21 cellular contexts compared by ENCODE assay signal in genomic region chr14:68082698-68083291, GRCh38.
"Had no signal": no experiment of that assay in that cellular context is flagged by ENCODE, and none has a peak within 500 bp of the region (broad histone marks: within the 10 kb centered on the region; RNA-seq: fewer than 3 reads in every experiment).

No MANE protein-coding gene starts in this region.

- H3K9me3 Mint-ChIP-seq: activated naive CD4-positive, alpha-beta T cell treated with anti-CD3 and anti-CD28 coated beads, Interleukin-2, amount 50 U/mL, for 24 hours; activated T-cell treated with anti-CD3 and anti-CD28 coated beads, Interleukin-2, amount 50 U/mL, for 72 hours; natural killer cell treated with Interleukin-12 subunit alpha and Interleukin-12 subunit beta and Interleukin-15 and Interleukin-18, amount 100 ng/mL, for 72 hours; T-cell had no signal

- H3K36me3 Mint-ChIP-seq: natural killer cell treated with Interleukin-12 subunit alpha and Interleukin-12 subunit beta and Interleukin-15 and Interleukin-18, amount 100 ng/mL, for 72 hours had no signal

- H3K27ac ChIP-seq: cardiac muscle cell, dorsolateral prefrontal cortex, foreskin keratinocyte, tibial artery had no signal

- H3K36me3 ChIP-seq: cardiac muscle cell, tibial artery had no signal

- H3K27me3 Mint-ChIP-seq: activated naive CD4-positive, alpha-beta T cell treated with anti-CD3 and anti-CD28 coated beads, Interleukin-2, amount 50 U/mL, for 24 hours; natural killer cell treated with Interleukin-12 subunit alpha and Interleukin-12 subunit beta and Interleukin-15 and Interleukin-18, amount 100 ng/mL, for 72 hours; T-cell had no signal

- ATAC-seq: activated T-cell treated with anti-CD3 and anti-CD28 coated beads, Interleukin-2, amount 50 U/mL, for 72 hours; foreskin keratinocyte; natural killer cell treated with Interleukin-12 subunit alpha and Interleukin-12 subunit beta and Interleukin-15 and Interleukin-18, amount 100 ng/mL, for 72 hours; stimulated activated naive CD8-positive, alpha-beta T cell treated with anti-CD3 and anti-CD28 coated beads, Interleukin-15, Interleukin-2, amounts not matched to agents 100 U/mL and 50 U/mL, for 24 hours; T-cell had no signal

- H3K4me3 Mint-ChIP-seq: activated naive CD4-positive, alpha-beta T cell treated with anti-CD3 and anti-CD28 coated beads, Interleukin-2, amount 50 U/mL, for 24 hours; activated T-cell treated with anti-CD3 and anti-CD28 coated beads, Interleukin-2, amount 50 U/mL, for 72 hours; natural killer cell treated with Interleukin-12 subunit alpha and Interleukin-12 subunit beta and Interleukin-15 and Interleukin-18, amount 100 ng/mL, for 72 hours; T-cell had no signal

- H3K9me3 ChIP-seq: tibial artery had no signal

- H3K4me1 ChIP-seq: foreskin keratinocyte, tibial artery had no signal

- H3K4me1 Mint-ChIP-seq: activated naive CD4-positive, alpha-beta T cell treated with anti-CD3 and anti-CD28 coated beads, Interleukin-2, amount 50 U/mL, for 24 hours had no signal

- H3K27ac Mint-ChIP-seq: activated naive CD4-positive, alpha-beta T cell treated with anti-CD3 and anti-CD28 coated beads, Interleukin-2, amount 50 U/mL, for 24 hours; activated T-cell treated with anti-CD3 and anti-CD28 coated beads, Interleukin-2, amount 50 U/mL, for 72 hours; natural killer cell treated with Interleukin-12 subunit alpha and Interleukin-12 subunit beta and Interleukin-15 and Interleukin-18, amount 100 ng/mL, for 72 hours; T-cell had no signal

- H3K4me3 ChIP-seq: cardiac muscle cell, dorsolateral prefrontal cortex, lung, tibial artery had no signal

- DNase-seq: activated CD4-positive, alpha-beta T cell treated with anti-CD3 and anti-CD28 coated beads, Interleukin-2, amount 50 U/mL, for 1 hour; activated CD8-positive, alpha-beta memory T cell treated with anti-CD3 and anti-CD28 coated beads, Interleukin-2, amount 50 U/mL, for 4 hours; activated effector memory CD4-positive, alpha-beta T cell treated with anti-CD3 and anti-CD28 coated beads, Interleukin-2, amount 50 U/mL, for 16 hours; activated T-cell treated with anti-CD3 and anti-CD28 coated beads, Interleukin-2, amount 50 U/mL, for 72 hours; dorsolateral prefrontal cortex; foreskin keratinocyte; hypothalamus; islet precursor cell; nucleus accumbens; stimulated activated CD4-positive, alpha-beta T cell treated with anti-CD3 and anti-CD28 coated beads, Interleukin-12 subunit alpha, Interleukin-12 subunit beta, amount 100 ng/mL, for 4 hours; stimulated activated CD4-positive, alpha-beta T cell treated with anti-CD3 and anti-CD28 coated beads, Interleukin-1b, Interleukin-23, amount 100 ng/mL, for 48 hours; stimulated activated naive CD8-positive, alpha-beta T cell treated with anti-CD3 and anti-CD28 coated beads, Interleukin-15, Interleukin-2, amounts not matched to agents 100 U/mL and 50 U/mL, for 24 hours; substantia nigra; T-cell; T-helper 9 cell; tibial artery had no signal

- FAIRE-seq: urothelium cell line had no signal

- H3K27me3 ChIP-seq: cardiac muscle cell, dorsolateral prefrontal cortex, foreskin keratinocyte, tibial artery had no signal
